21 cellular contexts compared by ENCODE assay signal in the genomic region with DNA sequence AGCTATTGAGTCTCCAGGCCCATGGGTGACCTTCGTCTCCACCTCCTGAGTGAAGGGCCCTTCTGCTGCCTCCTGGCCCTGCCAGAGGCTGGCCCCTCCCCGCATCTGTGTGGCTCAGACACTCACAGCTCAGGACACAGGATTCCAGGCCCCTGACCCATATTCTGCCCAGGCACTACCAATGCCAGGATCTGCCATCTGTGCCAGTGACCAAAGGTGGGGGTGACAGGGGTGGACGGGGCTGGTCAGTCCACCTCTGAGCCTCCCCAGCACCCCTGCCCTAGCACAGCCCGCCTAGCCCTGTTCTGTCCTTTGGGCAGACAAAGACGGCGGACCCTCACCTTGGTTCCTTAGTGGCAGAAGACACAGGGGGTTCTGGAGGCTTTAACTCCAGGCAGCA. TPM values are rescaled to one million over a fixed set of nuclear protein-coding genes. Genes with fewer than 3 reads are reported as not detected.
DNase-seq lines count a peak whose midpoint lies in the region; ATAC-seq lines count a peak whose summit lies in the region.
"Had no signal": no experiment of that assay in that cellular context is flagged by ENCODE, and none has a peak within 500 bp of the region (broad histone marks: within the 10 kb centered on the region; RNA-seq: fewer than 3 reads in every experiment).

No MANE protein-coding gene starts in this region.

- no peak for ATAC-seq in activated T-cell treated with anti-CD3 and anti-CD28 coated beads, Interleukin-2, amount 50 U/mL, for 72 hours (replicated peaks in 1 of 2)
- no peak for ATAC-seq in activated T-cell treated with anti-CD3 and anti-CD28 coated beads, Interleukin-2, amount 50 U/mL, for 4 hours
- ATAC-seq in right cardiac atrium: peak; percentile 9 to 22
- ATAC-seq in aorta (ENCODE audit: low FRiP score): no peak
- no peak for ATAC-seq in left lobe of liver
- ATAC-seq: lower lobe of right lung had no signal

- peak overlapping the region; percentile 55 to 80 for H3K4me3 Mint-ChIP-seq in activated T-cell treated with anti-CD3 and anti-CD28 coated beads, Interleukin-2, amount 50 U/mL, for 72 hours
- no peak overlapping the region for H3K4me3 Mint-ChIP-seq in activated T-cell treated with anti-CD3 and anti-CD28 coated beads, Interleukin-2, amount 50 U/mL, for 4 hours
- no peak overlapping the region for H3K4me3 Mint-ChIP-seq in activated naive CD8-positive, alpha-beta T cell treated with anti-CD3 and anti-CD28 coated beads for 36 hours

- H3K27me3 ChIP-seq in right cardiac atrium (ENCODE audit: control insufficient read depth, insufficient read depth): no peaks in the 10 kb centered on the region
- no peaks in the 10 kb centered on the region for H3K27me3 ChIP-seq in stomach smooth muscle (ENCODE audit: control insufficient read depth in 1 of 2, insufficient read depth in 2 of 2, low read length in 2 of 2)
- H3K27me3 ChIP-seq in aorta (ENCODE audit: control insufficient read depth in 1 of 2, insufficient read depth in 2 of 2, low read length in 1 of 2): no peaks in the 10 kb centered on the region
- H3K27me3 ChIP-seq: testis had no signal

- H3K36me3 Mint-ChIP-seq in activated T-cell treated with anti-CD3 and anti-CD28 coated beads, Interleukin-2, amount 50 U/mL, for 72 hours (ENCODE audit: insufficient read depth in 2 of 2): peaks cover 6 to 29% of the 10 kb centered on the region in 2 donors
- peaks cover 8% of the 10 kb centered on the region for H3K36me3 Mint-ChIP-seq in activated T-cell treated with anti-CD3 and anti-CD28 coated beads, Interleukin-2, amount 50 U/mL, for 4 hours (ENCODE audit: insufficient read depth)
- H3K36me3 Mint-ChIP-seq in activated naive CD8-positive, alpha-beta T cell treated with anti-CD3 and anti-CD28 coated beads for 36 hours: peaks cover 39% of the 10 kb centered on the region

- intact Hi-C loops in right cardiac atrium (cut with DNase I): no loop called here
- intact Hi-C loops in aorta (cut with DNase I): no loop called here

- H3K4me1 Mint-ChIP-seq in activated T-cell treated with anti-CD3 and anti-CD28 coated beads, Interleukin-2, amount 50 U/mL, for 72 hours (ENCODE audit: low read depth): peaks cover 100% of the 10 kb centered on the region
- H3K4me1 Mint-ChIP-seq in activated T-cell treated with anti-CD3 and anti-CD28 coated beads, Interleukin-2, amount 50 U/mL, for 4 hours (ENCODE audit: low read depth): peaks cover 66% of the 10 kb centered on the region
- H3K4me1 Mint-ChIP-seq in activated naive CD8-positive, alpha-beta T cell treated with anti-CD3 and anti-CD28 coated beads for 36 hours: peaks cover 74% of the 10 kb centered on the region

- no peak overlapping the region for H3K27ac Mint-ChIP-seq in activated T-cell treated with anti-CD3 and anti-CD28 coated beads, Interleukin-2, amount 50 U/mL, for 72 hours
- peak overlapping the region; percentile 46 for H3K27ac Mint-ChIP-seq in activated naive CD8-positive, alpha-beta T cell treated with anti-CD3 and anti-CD28 coated beads for 36 hours

- H3K27me3 Mint-ChIP-seq in activated T-cell treated with anti-CD3 and anti-CD28 coated beads, Interleukin-2, amount 50 U/mL, for 72 hours (ENCODE audit: low read depth): no peaks in the 10 kb centered on the region
- peaks cover 8% of the 10 kb centered on the region for H3K27me3 Mint-ChIP-seq in activated T-cell treated with anti-CD3 and anti-CD28 coated beads, Interleukin-2, amount 50 U/mL, for 4 hours (ENCODE audit: low read depth)
- no peaks in the 10 kb centered on the region for H3K27me3 Mint-ChIP-seq in activated naive CD8-positive, alpha-beta T cell treated with anti-CD3 and anti-CD28 coated beads for 36 hours

- H3K4me3 ChIP-seq in right cardiac atrium (ENCODE audit: low read length): peak overlapping the region; percentile 37
- H3K4me3 ChIP-seq in stomach smooth muscle (ENCODE audit: low read length in 2 of 2): peak overlapping the region; percentile 81 to 93
- H3K4me3 ChIP-seq in aorta (ENCODE audit: low read length in 2 of 2): no peak overlapping the region
- H3K4me3 ChIP-seq: lower lobe of right lung, testis had no signal

- H3K27ac ChIP-seq in right cardiac atrium (ENCODE audit: low read length) (peak overlapping the region; percentile 53), stomach smooth muscle (ENCODE audit: low read length) (peak overlapping the region; percentile 99), aorta (ENCODE audit: low read depth in 1 of 2, low read length in 2 of 2) (peak overlapping the region in 1 of 2 donors; percentile 30)
- H3K27ac ChIP-seq: C4-2B, lower lobe of right lung, testis had no signal

- H3K4me1 ChIP-seq in right cardiac atrium (ENCODE audit: control insufficient read depth, insufficient read depth, low read length) (peaks cover 5% of the 10 kb centered on the region), stomach smooth muscle (ENCODE audit: control insufficient read depth, insufficient read depth, low read length) (peaks cover 73% of the 10 kb centered on the region), aorta (ENCODE audit: control insufficient read depth in 1 of 2, insufficient read depth in 2 of 2, low read length in 2 of 2) (peaks cover 0 to 3% of the 10 kb centered on the region in 2 donors)
- H3K4me1 ChIP-seq: lower lobe of right lung, testis had no signal

- peak overlapping the region; percentile 71 to 78 for H3K9ac ChIP-seq in stomach smooth muscle (ENCODE audit: low read length in 2 of 2)

- peaks cover 1 to 6% of the 10 kb centered on the region in 2 donors for H3K9me3 Mint-ChIP-seq in activated T-cell treated with anti-CD3 and anti-CD28 coated beads, Interleukin-2, amount 50 U/mL, for 72 hours
- peaks cover 15% of the 10 kb centered on the region for H3K9me3 Mint-ChIP-seq in activated T-cell treated with anti-CD3 and anti-CD28 coated beads, Interleukin-2, amount 50 U/mL, for 4 hours
- H3K9me3 Mint-ChIP-seq in activated naive CD8-positive, alpha-beta T cell treated with anti-CD3 and anti-CD28 coated beads for 36 hours: peaks cover 25% of the 10 kb centered on the region

- H3K9me3 ChIP-seq in right cardiac atrium (ENCODE audit: control insufficient read depth, low read length) (no peaks in the 10 kb centered on the region), stomach smooth muscle (ENCODE audit: control insufficient read depth in 2 of 2, low read length in 2 of 2) (no peaks in the 10 kb centered on the region), aorta (ENCODE audit: control insufficient read depth, low read length) (no peaks in the 10 kb centered on the region)
- H3K9me3 ChIP-seq: lower lobe of right lung, testis had no signal

- 55% methylated on average over 6 of the region's 6 CpGs for WGBS in right cardiac atrium
- 45 to 53% methylated on average over 6 of the region's 6 CpGs for WGBS in aorta, 2 donors

- DNase-seq in activated T-cell treated with anti-CD3 and anti-CD28 coated beads, Interleukin-2, amount 50 U/mL, for 72 hours: no peak
- no peak for DNase-seq in activated T-cell treated with anti-CD3 and anti-CD28 coated beads, Interleukin-2, amount 50 U/mL, for 4 hours
- no peak for DNase-seq in activated naive CD8-positive, alpha-beta T cell treated with anti-CD3 and anti-CD28 coated beads for 36 hours
- no peak for DNase-seq in right cardiac atrium
- DNase-seq in aorta: no peak
- no peak for DNase-seq in left lobe of liver (ENCODE audit: low spot score)
- no peak for DNase-seq in activated effector memory CD4-positive, alpha-beta T cell treated with anti-CD3 and anti-CD28 coated beads, Interleukin-2, amount 50 U/mL, for 16 hours
- DNase-seq: ACHN; activated T-cell treated with anti-CD3 and anti-CD28 coated beads for 4 hours; hippocampal formation; lower lobe of right lung; NCI-H1417 treated with DMSO at 0.1 percent for 48 hours; NCI-H524 treated with DMSO at 0.1 percent for 48 hours; occipital lobe; retina; stimulated activated CD4-positive, alpha-beta T cell treated with anti-CD3 and anti-CD28 coated beads, Interleukin-15, amount 100 ng/mL, for 24 hours; testis had no signal

- H3K36me3 ChIP-seq in stomach smooth muscle (ENCODE audit: control insufficient read depth in 2 of 2, insufficient read depth in 2 of 2, low read length in 2 of 2) (peaks cover 2 to 6% of the 10 kb centered on the region in 2 donors), aorta (ENCODE audit: control insufficient read depth in 1 of 2, insufficient read depth in 2 of 2, low read length in 1 of 2) (no peaks in the 10 kb centered on the region)
- H3K36me3 ChIP-seq: lower lobe of right lung had no signal

RNA-seq across cellular contexts. Expression of a gene that starts 2.8 kb away (rescaled TPM):
- total RNA-seq in activated T-cell treated with anti-CD3 and anti-CD28 coated beads, Interleukin-2, amount 50 U/mL, for 72 hours: 10 to 100 TPM; 43.3 to 45.6 TPM
- 1 to 10 TPM; 8.2 to 9.9 (median 9.8) TPM for total RNA-seq in activated T-cell treated with anti-CD3 and anti-CD28 coated beads, Interleukin-2, amount 50 U/mL, for 4 hours
- total RNA-seq in activated naive CD8-positive, alpha-beta T cell treated with anti-CD3 and anti-CD28 coated beads for 36 hours: 10 to 100 TPM; 26.4 to 29.1 TPM
- 100 to 1,000 TPM; 115 to 141 (median 126) TPM for total RNA-seq in right cardiac atrium
- 112 TPM for polyA plus RNA-seq in right cardiac atrium
- total RNA-seq in aorta: 10 to 100 TPM; 53.3 to 57.0 TPM
- polyA plus RNA-seq in aorta: 10 to 100 TPM in 1 of 2 donors, 1 to 10 TPM in 1; 9.1 to 24.8 TPM
- 0.20 TPM for total RNA-seq in left lobe of liver
- total RNA-seq: MCF 10A, occipital lobe had no signal

RNA-seq across cellular contexts. Expression of a gene that starts 23.5 kb away (rescaled TPM):
- 1 to 10 TPM; 1.6 to 2.2 TPM for total RNA-seq in activated T-cell treated with anti-CD3 and anti-CD28 coated beads, Interleukin-2, amount 50 U/mL, for 72 hours
- total RNA-seq in activated T-cell treated with anti-CD3 and anti-CD28 coated beads, Interleukin-2, amount 50 U/mL, for 4 hours: under 1 TPM in 1 of 3 donors, not detected in 2; 0.35 TPM
- total RNA-seq in activated naive CD8-positive, alpha-beta T cell treated with anti-CD3 and anti-CD28 coated beads for 36 hours: not detected
- under 1 TPM in 2 of 4 donors, not detected in 2; 0.44 to 0.45 TPM for total RNA-seq in right cardiac atrium
- not detected for polyA plus RNA-seq in right cardiac atrium
- total RNA-seq in aorta: under 1 TPM in 1 of 2 donors, not detected in 1; 0.60 TPM
- not detected for polyA plus RNA-seq in aorta
- total RNA-seq in left lobe of liver: not detected
- total RNA-seq: lower lobe of right lung, MCF 10A, mucosa of gallbladder, occipital lobe had no signal

RNA-seq across cellular contexts. Expression of a gene that starts 46.5 kb away (rescaled TPM):
- not detected for total RNA-seq in activated T-cell treated with anti-CD3 and anti-CD28 coated beads, Interleukin-2, amount 50 U/mL, for 72 hours
- not detected for total RNA-seq in activated T-cell treated with anti-CD3 and anti-CD28 coated beads, Interleukin-2, amount 50 U/mL, for 4 hours
- not detected for total RNA-seq in activated naive CD8-positive, alpha-beta T cell treated with anti-CD3 and anti-CD28 coated beads for 36 hours
- total RNA-seq in right cardiac atrium (not detected), aorta (not detected), left lobe of liver (not detected)
- polyA plus RNA-seq in right cardiac atrium (not detected), aorta (not detected)
- total RNA-seq: MCF 10A, mucosa of gallbladder had no signal

RNA-seq across cellular contexts. Expression of a gene that starts 52.5 kb away (rescaled TPM):
- 1 to 10 TPM; 1.9 to 2.1 TPM for total RNA-seq in activated T-cell treated with anti-CD3 and anti-CD28 coated beads, Interleukin-2, amount 50 U/mL, for 72 hours
- under 1 TPM; 0.50 to 0.54 (median 0.53) TPM for total RNA-seq in activated T-cell treated with anti-CD3 and anti-CD28 coated beads, Interleukin-2, amount 50 U/mL, for 4 hours
- under 1 TPM; 0.31 to 0.48 TPM for total RNA-seq in activated naive CD8-positive, alpha-beta T cell treated with anti-CD3 and anti-CD28 coated beads for 36 hours
- total RNA-seq in right cardiac atrium (under 1 TPM; 0.11 to 0.65 (median 0.39) TPM), aorta (under 1 TPM; 0.42 to 0.60 TPM), left lobe of liver (1.1 TPM)
- polyA plus RNA-seq in right cardiac atrium (0.18 TPM), aorta (not detected)

Comparison
In these comparisons a context has a peak if more than half of its experiments do, and no peak if none do; other contexts are left out.
1. H3K4me3 Mint-ChIP-seq: peak in activated T-cell treated with anti-CD3 and anti-CD28 coated beads, Interleukin-2, amount 50 U/mL, for 72 hours (2 of 2); none in activated T-cell treated with anti-CD3 and anti-CD28 coated beads, Interleukin-2, amount 50 U/mL, for 4 hours (single experiment) and activated naive CD8-positive, alpha-beta T cell treated with anti-CD3 and anti-CD28 coated beads for 36 hours (single experiment).
2. ATAC-seq: peak in right cardiac atrium (2 of 2); none in activated T-cell treated with anti-CD3 and anti-CD28 coated beads, Interleukin-2, amount 50 U/mL, for 72 hours (0 of 2), activated T-cell treated with anti-CD3 and anti-CD28 coated beads, Interleukin-2, amount 50 U/mL, for 4 hours (0 of 2), aorta (single experiment) and left lobe of liver (single experiment).
3. H3K4me3 ChIP-seq: peak in right cardiac atrium (single experiment) and stomach smooth muscle (2 of 2); none in aorta (0 of 2).